ENCODE assay signal across 23 cellular contexts in the genomic region with DNA sequence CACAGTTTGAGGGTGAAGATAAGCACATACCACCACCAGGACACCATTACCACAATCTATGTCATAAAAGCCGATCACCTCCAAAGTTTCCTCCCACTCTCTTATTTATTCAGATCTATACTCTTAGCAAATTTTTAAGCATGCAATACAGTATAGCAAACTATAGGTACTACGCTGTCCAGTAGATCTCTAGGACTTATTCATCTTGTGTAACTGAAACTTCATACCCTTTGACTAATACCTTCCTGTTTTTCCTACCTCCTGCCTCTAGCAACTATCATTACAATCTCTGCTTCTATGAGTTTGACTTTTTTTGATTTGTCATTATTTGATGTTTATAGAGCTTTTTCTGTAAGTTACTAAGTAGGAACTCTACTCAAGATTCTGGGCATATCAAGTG.
DNase-seq lines count a peak whose midpoint lies in the region; ATAC-seq and TF ChIP-seq lines count a peak whose summit lies in the region.
"Had no signal": no experiment of that assay in that cellular context is flagged by ENCODE, and none has a peak within 500 bp of the region (broad histone marks: within the 10 kb centered on the region; RNA-seq: fewer than 3 reads in every experiment).

No MANE protein-coding gene starts in this region.

- H3K27me3 Mint-ChIP-seq in activated naive CD4-positive, alpha-beta T cell treated with anti-CD3 and anti-CD28 coated beads, Interleukin-2, amount 10 ng/mL, durations not matched to agents 7 days and 5 days, result no peaks in the 10 kb centered on the region
- H3K27me3 Mint-ChIP-seq in WTC11 (ENCODE audit: low read depth), result no peaks in the 10 kb centered on the region; the same call in 1 of the 2 replicates
- H3K27me3 Mint-ChIP-seq in CD4-positive, alpha-beta T cell, result peaks cover 4% of the 10 kb centered on the region

- no peaks in the 10 kb centered on the region for H3K9me2 ChIP-seq in OCI-LY1 (ENCODE audit: low read depth, low read length)

- POLR2A ChIA-PET in WTC11 (lab: Charles Lee), result no interaction called here
- POLR2A ChIA-PET in CD4-positive, alpha-beta T cell (lab: Charles Lee), result no interaction called here

- H3K9ac ChIP-seq in OCI-LY1 (ENCODE audit: low read length), result no peak overlapping the region

- no peaks in the 10 kb centered on the region for H3K36me3 ChIP-seq in OCI-LY1 (ENCODE audit: insufficient read depth, low read length)
- H3K36me3 ChIP-seq: ovary, right atrium auricular region, upper lobe of right lung had no signal

- peak overlapping the region; percentile 95 for H3K27ac ChIP-seq in OCI-LY1 (ENCODE audit: low read depth, low read length, poor library complexity, severe bottlenecking)
- no peak overlapping the region for H3K27ac ChIP-seq in CD4-positive, alpha-beta T cell (ENCODE audit: low read depth, low read length)
- H3K27ac ChIP-seq: C4-2B, ovary, right atrium auricular region, upper lobe of right lung had no signal

- no peak overlapping the region for H3K4me2 ChIP-seq in OCI-LY1 (ENCODE audit: low read length)

- H3K9me3 Mint-ChIP-seq in activated naive CD4-positive, alpha-beta T cell treated with anti-CD3 and anti-CD28 coated beads, Interleukin-2, amount 50 U/mL, for 72 hours, result peaks cover 0 to 5% of the 10 kb centered on the region in 2 donors
- H3K9me3 Mint-ChIP-seq in activated naive CD4-positive, alpha-beta T cell treated with anti-CD3 and anti-CD28 coated beads, Interleukin-2, amount 10 ng/mL, durations not matched to agents 7 days and 5 days, result no peaks in the 10 kb centered on the region
- no peaks in the 10 kb centered on the region for H3K9me3 Mint-ChIP-seq in WTC11
- no peaks in the 10 kb centered on the region for H3K9me3 Mint-ChIP-seq in CD4-positive, alpha-beta T cell
- H3K9me3 Mint-ChIP-seq: H9, memory B cell had no signal

- no peak overlapping the region for H2AFZ ChIP-seq in OCI-LY1 (ENCODE audit: low read length)

- intact Hi-C loops in CD4-positive, alpha-beta T cell (cut with DNase I, micrococcal nuclease), result no loop called here

- no peaks in the 10 kb centered on the region for H3K79me2 ChIP-seq in OCI-LY1 (ENCODE audit: insufficient read depth, low read length)

- ATAC-seq in activated naive CD4-positive, alpha-beta T cell treated with anti-CD3 and anti-CD28 coated beads, Interleukin-2, amount 50 U/mL, for 72 hours, result peak; percentile 83 to 95
- ATAC-seq in WTC11, result no peak
- ATAC-seq in CD4-positive, alpha-beta T cell (ENCODE audit: poor library complexity), result no peak
- ATAC-seq: activated CD8-positive, alpha-beta memory T cell treated with anti-CD3 and anti-CD28 coated beads, Interleukin-2, amount 10 ng/mL, durations not matched to agents 7 days and 5 days; left cardiac atrium; upper lobe of right lung had no signal

- no peak overlapping the region for H3K4me3 Mint-ChIP-seq in activated naive CD4-positive, alpha-beta T cell treated with anti-CD3 and anti-CD28 coated beads, Interleukin-2, amount 10 ng/mL, durations not matched to agents 7 days and 5 days
- no peak overlapping the region for H3K4me3 Mint-ChIP-seq in WTC11
- no peak overlapping the region for H3K4me3 Mint-ChIP-seq in CD4-positive, alpha-beta T cell
- H3K4me3 Mint-ChIP-seq: activated CD8-positive, alpha-beta memory T cell treated with anti-CD3 and anti-CD28 coated beads, Interleukin-2, amount 10 ng/mL, durations not matched to agents 7 days and 5 days; H9; memory B cell; naive B cell had no signal

- H3K27ac Mint-ChIP-seq in activated naive CD4-positive, alpha-beta T cell treated with anti-CD3 and anti-CD28 coated beads, Interleukin-2, amount 50 U/mL, for 72 hours, result peak overlapping the region in 1 of 2 donors; percentile 41
- no peak overlapping the region for H3K27ac Mint-ChIP-seq in activated naive CD4-positive, alpha-beta T cell treated with anti-CD3 and anti-CD28 coated beads, Interleukin-2, amount 10 ng/mL, durations not matched to agents 7 days and 5 days
- H3K27ac Mint-ChIP-seq in WTC11, result no peak overlapping the region
- H3K27ac Mint-ChIP-seq in CD4-positive, alpha-beta T cell, result no peak overlapping the region
- H3K27ac Mint-ChIP-seq: activated CD8-positive, alpha-beta memory T cell treated with anti-CD3 and anti-CD28 coated beads, Interleukin-2, amount 10 ng/mL, durations not matched to agents 7 days and 5 days; H9; memory B cell; naive B cell had no signal

- peaks cover 57% of the 10 kb centered on the region for H3K4me1 ChIP-seq in OCI-LY1 (ENCODE audit: insufficient read depth, low read length, severe bottlenecking)
- H3K4me1 ChIP-seq: upper lobe of right lung had no signal

- no peak overlapping the region for H3K4me3 ChIP-seq in OCI-LY1 (ENCODE audit: low read depth, low read length, poor library complexity, severe bottlenecking)
- no peak overlapping the region for H3K4me3 ChIP-seq in choroid plexus epithelial cell (ENCODE audit: low read depth, low read length)
- H3K4me3 ChIP-seq: ovary, right atrium auricular region, upper lobe of right lung had no signal

- no peaks in the 10 kb centered on the region for H3K9me3 ChIP-seq in OCI-LY1 (ENCODE audit: low read length)
- no peaks in the 10 kb centered on the region for H3K9me3 ChIP-seq in CD4-positive, alpha-beta T cell (ENCODE audit: control insufficient read depth, low read length)
- H3K9me3 ChIP-seq: ovary, right atrium auricular region, upper lobe of right lung had no signal

- H3K4me1 Mint-ChIP-seq in activated naive CD4-positive, alpha-beta T cell treated with anti-CD3 and anti-CD28 coated beads, Interleukin-2, amount 10 ng/mL, durations not matched to agents 7 days and 5 days, result peaks cover 13% of the 10 kb centered on the region
- H3K4me1 Mint-ChIP-seq in WTC11, result no peaks in the 10 kb centered on the region
- H3K4me1 Mint-ChIP-seq in CD4-positive, alpha-beta T cell (ENCODE audit: low read depth), result no peaks in the 10 kb centered on the region
- H3K4me1 Mint-ChIP-seq: H9, memory B cell, naive B cell had no signal

- no peak for TF ChIP-seq CTCF in OCI-LY1 (IDR thresholded peaks at IDR 0.05; ENCODE audit: low read length)
- no peak for TF ChIP-seq CTCF in choroid plexus epithelial cell (conservative IDR thresholded peaks at IDR 0.05; ENCODE audit: low read depth, low read length)
- TF ChIP-seq CTCF in WTC11 (IDR thresholded peaks at IDR 0.05), result no peak
- TF ChIP-seq CTCF in CD4-positive, alpha-beta T cell (IDR thresholded peaks at IDR 0.05), result no peak

- H3F3A ChIP-seq in OCI-LY1 (ENCODE audit: insufficient read depth, low read length), result no peaks in the 10 kb centered on the region

- no peaks in the 10 kb centered on the region for H3K36me3 Mint-ChIP-seq in activated naive CD4-positive, alpha-beta T cell treated with anti-CD3 and anti-CD28 coated beads, Interleukin-2, amount 50 U/mL, for 72 hours
- no peaks in the 10 kb centered on the region for H3K36me3 Mint-ChIP-seq in activated naive CD4-positive, alpha-beta T cell treated with anti-CD3 and anti-CD28 coated beads, Interleukin-2, amount 10 ng/mL, durations not matched to agents 7 days and 5 days
- H3K36me3 Mint-ChIP-seq in WTC11, result no peaks in the 10 kb centered on the region
- no peaks in the 10 kb centered on the region for H3K36me3 Mint-ChIP-seq in CD4-positive, alpha-beta T cell (ENCODE audit: low read depth)
- H3K36me3 Mint-ChIP-seq: activated CD8-positive, alpha-beta memory T cell treated with anti-CD3 and anti-CD28 coated beads, Interleukin-2, amount 10 ng/mL, durations not matched to agents 7 days and 5 days; memory B cell; naive B cell had no signal

- H3K27me3 ChIP-seq in OCI-LY1 (ENCODE audit: insufficient read depth, low read length), result no peaks in the 10 kb centered on the region
- no peaks in the 10 kb centered on the region for H3K27me3 ChIP-seq in CD4-positive, alpha-beta T cell (ENCODE audit: control insufficient read depth, insufficient read depth, low read length)
- H3K27me3 ChIP-seq: ovary, right atrium auricular region, upper lobe of right lung had no signal

- DNase-seq in activated naive CD4-positive, alpha-beta T cell treated with anti-CD3 and anti-CD28 coated beads, Interleukin-2, amount 50 U/mL, for 72 hours (ENCODE audit: low spot score in 2 of 2), result no peak
- no peak for DNase-seq in activated naive CD4-positive, alpha-beta T cell treated with anti-CD3 and anti-CD28 coated beads, Interleukin-2, amount 10 ng/mL, durations not matched to agents 7 days and 5 days
- DNase-seq in choroid plexus epithelial cell (ENCODE audit: low read depth) (peak; percentile 44), WTC11 (ENCODE audit: low spot score) (no peak), KG1 (lab: John Stamatoyannopoulos, UW) (no peak)
- no peak for DNase-seq in activated effector memory CD4-positive, alpha-beta T cell treated with Interleukin-2 at 50 U/mL for 16 hours
- no peak for DNase-seq in CD4-positive, alpha-beta T cell
- DNase-seq: activated CD4-positive, alpha-beta T cell treated with anti-CD3 and anti-CD28 coated beads for 4 hours; activated CD8-positive, alpha-beta memory T cell treated with anti-CD3 and anti-CD28 coated beads, Interleukin-2, amount 10 ng/mL, durations not matched to agents 7 days and 5 days; activated effector memory CD4-positive, alpha-beta T cell treated with anti-CD3 and anti-CD28 coated beads, Interleukin-2, amount 50 U/mL, for 16 hours; amniotic stem cell; caudate nucleus; H9; left cardiac atrium; naive B cell; NCI-H187; ovary; stimulated activated CD4-positive, alpha-beta T cell treated with anti-CD3 and anti-CD28 coated beads, Interleukin-15, amount 100 ng/mL, for 24 hours; upper lobe of right lung had no signal

- H4K20me1 ChIP-seq in OCI-LY1 (ENCODE audit: insufficient read depth, low read length), result no peaks in the 10 kb centered on the region

- CTCF ChIA-PET in activated naive CD4-positive, alpha-beta T cell treated with anti-CD3 and anti-CD28 coated beads, Interleukin-2, amount 10 ng/mL, durations not matched to agents 7 days and 5 days (lab: Charles Lee), result no interaction called here
- CTCF ChIA-PET in WTC11 (lab: Charles Lee), result no interaction called here
- CTCF ChIA-PET in CD4-positive, alpha-beta T cell (lab: Charles Lee), result interaction anchor here (0.8 to 1.0 kb wide), 2 partner anchors 14 to 43 kb away, joined by 3 read pairs; no protein-coding TSS in a partner anchor

TF ChIP-seq in WTC11, 78 proteins besides CTCF, POLR2A, EP300 and RAD21 (continues in another document):
- TF ChIP-seq ZNF317 (CRISPR knock-in tag; IDR thresholded peaks at IDR 0.05; ENCODE audit: borderline replicate concordance, low read depth) (no peak), SMAD4 (CRISPR knock-in tag; IDR thresholded peaks at IDR 0.05) (no peak), RELA (CRISPR knock-in tag; IDR thresholded peaks at IDR 0.05; ENCODE audit: borderline replicate concordance) (no peak)
- TF ChIP-seq, protein P1, sequence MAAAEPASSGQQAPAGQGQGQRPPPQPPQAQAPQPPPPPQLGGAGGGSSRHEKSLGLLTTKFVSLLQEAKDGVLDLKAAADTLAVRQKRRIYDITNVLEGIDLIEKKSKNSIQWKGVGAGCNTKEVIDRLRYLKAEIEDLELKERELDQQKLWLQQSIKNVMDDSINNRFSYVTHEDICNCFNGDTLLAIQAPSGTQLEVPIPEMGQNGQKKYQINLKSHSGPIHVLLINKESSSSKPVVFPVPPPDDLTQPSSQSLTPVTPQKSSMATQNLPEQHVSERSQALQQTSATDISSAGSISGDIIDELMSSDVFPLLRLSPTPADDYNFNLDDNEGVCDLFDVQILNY (CRISPR knock-in tag; IDR thresholded peaks at IDR 0.05), result no peak

Comparison
In these comparisons a context has a peak if more than half of its experiments do, and no peak if none do; other contexts are left out.
1. ATAC-seq: peak in activated naive CD4-positive, alpha-beta T cell treated with anti-CD3 and anti-CD28 coated beads, Interleukin-2, amount 50 U/mL, for 72 hours (2 of 2); none in WTC11 (single experiment) and CD4-positive, alpha-beta T cell (single experiment).